19 cellular contexts compared by ENCODE assay signal in the genomic region with DNA sequence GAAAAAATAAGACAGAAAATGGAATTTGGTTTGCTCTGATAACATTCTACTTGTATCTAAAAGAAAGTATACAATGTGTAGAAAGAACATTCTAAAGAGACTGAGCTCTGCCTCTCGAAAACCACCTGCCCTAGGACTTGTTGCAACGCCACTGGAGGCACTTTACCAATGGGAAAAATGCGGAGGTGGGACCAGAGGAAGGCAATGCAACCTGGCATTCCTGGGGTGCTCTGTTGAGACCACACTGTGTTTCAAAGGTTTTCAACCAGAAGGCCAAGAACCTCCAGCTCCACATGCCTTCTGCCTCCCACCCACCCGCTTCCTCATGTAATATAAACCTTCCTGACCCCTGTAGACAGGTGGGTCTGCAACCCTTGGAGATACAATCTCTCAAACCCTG. TPM values are rescaled to one million over a fixed set of nuclear protein-coding genes. Genes with fewer than 3 reads are reported as not detected.
A peak's percentile ranks its signal among the peaks of the same experiment; 100 is the strongest.
DNase-seq lines count a peak whose midpoint lies in the region; TF ChIP-seq lines count a peak whose summit lies in the region.
"Had no signal": no experiment of that assay in that cellular context is flagged by ENCODE, and none has a peak within 500 bp of the region (broad histone marks: within the 10 kb centered on the region; RNA-seq: fewer than 3 reads in every experiment).

No MANE protein-coding gene starts in this region.

- H3K9me3 ChIP-seq in BLaER1 = no peaks in the 10 kb centered on the region
- H3K9me3 ChIP-seq in HUES48 (ENCODE audit: control insufficient read depth, insufficient read depth, low read length) = no peaks in the 10 kb centered on the region
- H3K9me3 ChIP-seq: Caco-2 had no signal

- DNase-seq in CD14-positive monocyte (ENCODE audit: low spot score) (no peak), NCI-H510A treated with DMSO at 0.1 percent for 48 hours (lab: John Stamatoyannopoulos, UW) (no peak), HT-29 (ENCODE audit: low spot score) (no peak), NCI-H526 treated with DMSO at 0.1 percent for 48 hours (lab: John Stamatoyannopoulos, UW) (no peak)
- DNase-seq in stimulated activated CD8-positive, alpha-beta memory T cell treated with anti-CD3 and anti-CD28 coated beads, Interleukin-4, amount 100 ng/mL, for 48 hours = no peak
- DNase-seq: Caco-2, GM23248, NCI-H1092 treated with DMSO at 0.1 percent for 48 hours, NCI-H1694, NCI-H2081 treated with DMSO at 0.1 percent for 48 hours, NCI-H446 treated with DMSO at 0.1 percent for 48 hours, NCI-H748 treated with DMSO at 0.1 percent for 48 hours, Right ventricle myocardium superior had no signal

- peak overlapping the region; percentile 57 for H3K4me2 ChIP-seq in BLaER1

- H3K9me3 Mint-ChIP-seq in CD14-positive monocyte = peaks cover 0 to 5% (median 0%) of the 10 kb centered on the region in 7 donors
- no peaks in the 10 kb centered on the region for H3K9me3 Mint-ChIP-seq in dendritic cell treated with granulocyte-macrophage colony-stimulating factor and Interleukin-4, amounts not matched to agents 40 ng/mL and 50 ng/mL, for 4 days

- H3K9ac ChIP-seq in BLaER1 (no peak overlapping the region), HUES48 (ENCODE audit: low read depth, low read length) (no peak overlapping the region)
- H3K9ac ChIP-seq: GM23248 had no signal

- H4K20me1 ChIP-seq in BLaER1 = peaks cover 20% of the 10 kb centered on the region

- H3K27me3 Mint-ChIP-seq in CD14-positive monocyte (ENCODE audit: low read depth in 3 of 3) = peaks cover 4 to 16% (median 7%) of the 10 kb centered on the region in 3 donors
- peaks cover 10% of the 10 kb centered on the region for H3K27me3 Mint-ChIP-seq in dendritic cell treated with granulocyte-macrophage colony-stimulating factor and Interleukin-4, amounts not matched to agents 40 ng/mL and 50 ng/mL, for 4 days

- H3K27ac ChIP-seq in BLaER1 (no peak overlapping the region), HUES48 (ENCODE audit: low read depth, low read length) (peak overlapping the region; percentile 76)
- H3K27ac ChIP-seq: C4-2B, GM23248 had no signal

- H3K27ac Mint-ChIP-seq in CD14-positive monocyte = peak overlapping the region; percentile 94 to 98 (median 97)
- H3K27ac Mint-ChIP-seq in dendritic cell treated with granulocyte-macrophage colony-stimulating factor and Interleukin-4, amounts not matched to agents 40 ng/mL and 50 ng/mL, for 4 days = peak overlapping the region; percentile 51

- intact Hi-C loops in CD14-positive monocyte (cut with micrococcal nuclease) = loop anchor here in 1 of 2 donors (10.0 kb wide), 1 partner anchor 64 kb away; no protein-coding TSS in a partner anchor
- intact Hi-C loops in dendritic cell treated with granulocyte-macrophage colony-stimulating factor and Interleukin-4, amounts not matched to agents 40 ng/mL and 50 ng/mL, for 4 days (cut with micrococcal nuclease) = loop anchor here (10.0 kb wide), 1 partner anchor 56 kb away; a partner anchor contains a TSS

- no peaks in the 10 kb centered on the region for H3K36me3 ChIP-seq in BLaER1
- no peaks in the 10 kb centered on the region for H3K36me3 ChIP-seq in HUES48 (ENCODE audit: control insufficient read depth, insufficient read depth, low read length)

- H3K4me3 Mint-ChIP-seq in CD14-positive monocyte = peak overlapping the region; percentile 52 to 74
- no peak overlapping the region for H3K4me3 Mint-ChIP-seq in dendritic cell treated with granulocyte-macrophage colony-stimulating factor and Interleukin-4, amounts not matched to agents 40 ng/mL and 50 ng/mL, for 4 days

- no peak overlapping the region for H3K4me3 ChIP-seq in BLaER1
- H3K4me3 ChIP-seq in HUES48 (ENCODE audit: low read depth, low read length) = no peak overlapping the region
- H3K4me3 ChIP-seq: GM23248 had no signal

- H3K4me1 ChIP-seq in BLaER1 = peaks cover 24% of the 10 kb centered on the region
- peaks cover 41% of the 10 kb centered on the region for H3K4me1 ChIP-seq in HUES48 (ENCODE audit: control insufficient read depth, insufficient read depth, low read length)
- H3K4me1 ChIP-seq: Caco-2 had no signal

- peaks cover 70% of the 10 kb centered on the region for H3K4me1 Mint-ChIP-seq in CD14-positive monocyte
- peaks cover 30% of the 10 kb centered on the region for H3K4me1 Mint-ChIP-seq in dendritic cell treated with granulocyte-macrophage colony-stimulating factor and Interleukin-4, amounts not matched to agents 40 ng/mL and 50 ng/mL, for 4 days (ENCODE audit: low read depth)

- H3K36me3 Mint-ChIP-seq in CD14-positive monocyte = peaks cover 21 to 25% of the 10 kb centered on the region in 2 donors
- no peaks in the 10 kb centered on the region for H3K36me3 Mint-ChIP-seq in dendritic cell treated with granulocyte-macrophage colony-stimulating factor and Interleukin-4, amounts not matched to agents 40 ng/mL and 50 ng/mL, for 4 days (ENCODE audit: low read depth)

- no peak for TF ChIP-seq CTCF in CD14-positive monocyte (IDR thresholded peaks at IDR 0.05)

- peaks cover 43% of the 10 kb centered on the region for H3K27me3 ChIP-seq in BLaER1
- H3K27me3 ChIP-seq in HUES48 (ENCODE audit: control insufficient read depth, insufficient read depth, low read length) = peaks cover 43% of the 10 kb centered on the region

RNA-seq across cellular contexts. Expression of a gene that starts 4.5 kb away (rescaled TPM):
- polyA plus RNA-seq in CD14-positive monocyte = 10 to 100 TPM; 25.4 to 81.7 TPM
- total RNA-seq in HT-29 (2014; rRNA removed; shearing (Covaris generic)) = not detected in 2 replicates
- total RNA-seq: Caco-2; GM23248; M059J; T-helper 1 cell treated with Interleukin-12 subunit alpha and Interleukin-12 subunit beta and Interleukin-4 antibody, amounts not matched to agents 30 ng/mL and 1 ng/mL, for 36 hours had no signal
- polyA plus RNA-seq: GM23248 had no signal

RNA-seq across cellular contexts. Expression of a gene that starts 26.8 kb away (rescaled TPM):
- 10 to 100 TPM in 1 of 2 donors, 1 to 10 TPM in 1; 6.6 to 19.6 TPM for polyA plus RNA-seq in CD14-positive monocyte
- total RNA-seq in HT-29 (2014; rRNA removed; shearing (Covaris generic)) = not detected in 2 replicates
- total RNA-seq: GM23248, M059J had no signal
- polyA plus RNA-seq: GM23248 had no signal

RNA-seq across cellular contexts. Expression of a gene that starts 55.2 kb away (rescaled TPM):
- 100 to 1,000 TPM in 1 of 2 donors, 10 to 100 TPM in 1; 58.6 to 111 TPM for polyA plus RNA-seq in CD14-positive monocyte
- 0.21 and 0.28 TPM in 2 replicates for total RNA-seq in HT-29 (2014; rRNA removed; shearing (Covaris generic))
